In the genomic region with DNA sequence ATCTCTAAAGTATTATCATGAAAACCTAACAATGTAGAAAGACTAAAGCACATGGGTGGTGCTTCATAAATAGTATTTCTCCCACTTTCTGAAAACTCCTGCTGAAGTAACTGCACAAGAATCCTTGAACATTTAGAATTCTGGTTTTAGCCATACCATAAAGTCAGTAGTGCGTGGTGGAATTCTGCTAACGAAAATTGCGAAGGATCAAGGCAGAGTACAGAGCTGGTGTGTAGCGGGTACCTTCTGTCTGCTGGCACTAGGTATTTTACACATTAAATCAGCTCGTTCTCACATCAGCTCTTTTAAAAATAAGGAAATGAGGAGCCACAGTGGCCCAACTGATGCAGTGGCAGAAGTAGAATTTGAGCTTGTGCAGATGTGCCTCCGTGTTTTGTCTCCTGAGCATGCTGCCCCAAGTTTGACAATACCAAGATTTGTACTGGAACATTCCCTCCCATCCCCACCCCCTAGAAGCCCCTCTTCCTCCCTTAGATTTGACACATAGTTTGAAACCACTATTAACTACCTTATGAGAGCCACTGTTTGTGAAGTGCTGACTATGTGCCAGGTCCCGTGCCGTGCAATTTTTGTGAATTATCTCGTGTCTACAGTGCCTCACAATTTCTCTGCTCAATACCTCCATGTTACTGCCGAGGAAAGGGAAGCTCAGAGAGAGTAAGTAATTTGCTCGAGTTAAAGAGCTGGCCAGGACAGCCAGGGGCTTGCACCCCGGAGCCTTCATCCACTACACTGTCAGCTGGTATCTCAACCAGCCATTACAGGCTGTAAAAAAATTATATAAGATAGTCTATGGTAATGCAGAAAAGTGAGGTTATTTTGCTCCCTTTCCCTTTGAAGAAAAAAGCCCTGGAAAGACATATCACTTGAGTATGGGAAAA, we compare ENCODE assay signal across 1 cellular context.
TF ChIP-seq lines count a peak whose summit lies in the region.

No MANE protein-coding gene starts in this region.

TF ChIP-seq in GM23338, 12 proteins besides CTCF, POLR2A, EP300 and RAD21 (continued from another document):
- no peak for TF ChIP-seq ZNF462 (CRISPR knock-in tag; IDR thresholded peaks at IDR 0.05)
- no peak for TF ChIP-seq ETS1 (IDR thresholded peaks at IDR 0.05)
- no peak for TF ChIP-seq EZH2phosphoT487 (IDR thresholded peaks at IDR 0.05; ENCODE audit: unreplicated experiment)
